ENCODE assay signal across 5 cellular contexts in the genomic region with DNA sequence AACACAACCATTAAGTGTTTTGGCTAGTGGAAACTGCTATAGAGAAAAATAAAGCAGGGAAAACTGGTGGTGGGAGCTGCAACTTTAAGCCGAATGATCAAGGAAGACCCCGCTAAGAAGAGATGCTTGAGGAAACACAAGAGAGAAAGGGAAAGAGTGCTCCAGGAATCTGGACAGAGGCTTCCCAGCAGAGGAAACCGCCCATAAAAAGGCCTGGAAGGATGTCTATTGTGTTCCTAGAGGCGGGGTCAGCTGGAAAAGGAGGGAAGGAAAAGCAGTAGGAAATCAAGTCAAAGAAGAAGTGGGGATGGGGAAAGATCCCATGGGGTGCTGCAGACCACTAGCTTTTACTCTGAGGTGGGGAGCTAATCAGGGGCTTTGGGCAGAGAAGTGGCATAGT.
"Had no signal": no experiment of that assay in that cellular context is flagged by ENCODE, and none has a peak within 500 bp of the region (broad histone marks: within the 10 kb centered on the region; RNA-seq: fewer than 3 reads in every experiment).

No MANE protein-coding gene starts in this region.

- ATAC-seq: K562 had no signal

- H3K27ac ChIP-seq: GM23248 had no signal

- H3K4me3 Mint-ChIP-seq: H9 had no signal

- H3K9me3 Mint-ChIP-seq: H9 had no signal

- H3K4me3 ChIP-seq: GM23248, K562 had no signal

- DNase-seq: GM23248, H9, HCEC 1CT, IMR-90 had no signal
